In genomic region chr19:4396949-4397783, GRCh38 we compare ENCODE assay signal across 11 cellular contexts. TPM values are rescaled to one million over a fixed set of nuclear protein-coding genes. Genes with fewer than 3 reads are reported as not detected.
DNase-seq lines count a peak whose midpoint lies in the region; ATAC-seq and TF ChIP-seq lines count a peak whose summit lies in the region.
"Had no signal": no experiment of that assay in that cellular context is flagged by ENCODE, and none has a peak within 500 bp of the region (broad histone marks: within the 10 kb centered on the region; RNA-seq: fewer than 3 reads in every experiment).

No MANE protein-coding gene starts in this region.

- H3K9me3 Mint-ChIP-seq in activated naive CD4-positive, alpha-beta T cell treated with anti-CD3 and anti-CD28 coated beads, Interleukin-2, amount 50 U/mL, for 72 hours: no peaks in the 10 kb centered on the region
- H3K9me3 Mint-ChIP-seq: immature natural killer cell had no signal

- H3K9me1 ChIP-seq in IMR-90 (ENCODE audit: insufficient read depth, low read length): peaks cover 18% of the 10 kb centered on the region

- H3K79me1 ChIP-seq in IMR-90 (ENCODE audit: low read depth in 1 of 2, low read length in 2 of 2): peaks cover 4 to 72% of the 10 kb centered on the region in 2 experiments; a peak in 3 of 4 replicates

- no peak overlapping the region for H2BK5ac ChIP-seq in IMR-90 (ENCODE audit: low read depth, low read length, poor library complexity, severe bottlenecking)

- H2AK9ac ChIP-seq in IMR-90 (replicated peaks; ENCODE audit: low read depth, low read length, poor library complexity): no peak overlapping the region

- intact Hi-C loops in IMR-90 (cut with micrococcal nuclease): no loop called here
- intact Hi-C loops in gastrocnemius medialis (cut with DNase I; ENCODE audit: low total_unique reads): no loop called here

- ATAC-seq in IMR-90 (ENCODE audit: low read depth) (no peak), gastrocnemius medialis (no peak), GM18505 (IDR thresholded peaks at IDR 0.05; ENCODE audit: unreplicated experiment) (no peak)
- ATAC-seq in activated naive CD4-positive, alpha-beta T cell treated with anti-CD3 and anti-CD28 coated beads, Interleukin-2, amount 50 U/mL, for 72 hours: no peak

- dilution Hi-C loops in IMR-90 (cut with HindIII; ENCODE audit: low sequenced_read_pairs, unreplicated experiment): no loop called here

- no peak overlapping the region for H3K18ac ChIP-seq in IMR-90 (ENCODE audit: low read depth, low read length)

- H3K9ac ChIP-seq in IMR-90 (ENCODE audit: low read depth, low read length): 0 out of 2 replicates have a peak overlapping the region, but pooled peaks have one; percentile 1

- H3K9me3 ChIP-seq in IMR-90 (ENCODE audit: control insufficient read depth, insufficient read depth, low read length): no peaks in the 10 kb centered on the region
- no peaks in the 10 kb centered on the region for H3K9me3 ChIP-seq in gastrocnemius medialis
- H3K9me3 ChIP-seq: transverse colon had no signal

- H3K56ac ChIP-seq in IMR-90 (ENCODE audit: extremely low read depth, insufficient read depth, low read length): no peak overlapping the region

- peaks cover 71% of the 10 kb centered on the region for H4K20me1 ChIP-seq in IMR-90 (ENCODE audit: insufficient read depth, low read length)

- BruUV-seq in IMR-90 (replicated peaks; lab: Mats Ljungman, UMichigan): no TSS peak

- H2BK120ac ChIP-seq in IMR-90 (ENCODE audit: low read depth, low read length): no peak overlapping the region

- H3K27me3 ChIP-seq in IMR-90 (ENCODE audit: control insufficient read depth, insufficient read depth, low read length): no peaks in the 10 kb centered on the region
- H3K27me3 ChIP-seq in gastrocnemius medialis: no peaks in the 10 kb centered on the region
- H3K27me3 ChIP-seq: transverse colon had no signal

- H4K8ac ChIP-seq in IMR-90 (ENCODE audit: low read depth in 2 of 2, low read length in 2 of 2): no peak overlapping the region

- peaks cover 16 to 30% of the 10 kb centered on the region in 2 donors for H3K36me3 Mint-ChIP-seq in activated naive CD4-positive, alpha-beta T cell treated with anti-CD3 and anti-CD28 coated beads, Interleukin-2, amount 50 U/mL, for 72 hours
- H3K36me3 Mint-ChIP-seq: immature natural killer cell had no signal

- DNase-seq in IMR-90 (no peak), fibroblast of the aortic adventitia (ENCODE audit: low read depth) (no peak), gastrocnemius medialis (peak in 1 of 2 donors; percentile 21), DMS114 treated with DMSO at 0.1 percent for 48 hours (lab: John Stamatoyannopoulos, UW; ENCODE audit: unreplicated experiment) (no peak)
- no peak for DNase-seq in activated naive CD4-positive, alpha-beta T cell treated with anti-CD3 and anti-CD28 coated beads, Interleukin-2, amount 50 U/mL, for 72 hours (ENCODE audit: low spot score in 2 of 2)
- DNase-seq: activated CD8-positive, alpha-beta memory T cell treated with anti-CD3 and anti-CD28 coated beads for 24 hours; anterior cingulate cortex; immature natural killer cell; NCI-H1694; transverse colon had no signal

- no peak overlapping the region for H2AK5ac ChIP-seq in IMR-90 (ENCODE audit: low read depth, low read length)

- H3K27ac Mint-ChIP-seq in activated naive CD4-positive, alpha-beta T cell treated with anti-CD3 and anti-CD28 coated beads, Interleukin-2, amount 50 U/mL, for 72 hours: no peak overlapping the region

- H3K27ac ChIP-seq in IMR-90 (ENCODE audit: insufficient read depth, low read length) (0 out of 2 replicates have a peak overlapping the region, but pooled peaks have one; percentile 14), gastrocnemius medialis (peak overlapping the region; percentile 60 to 98 (median 65))
- H3K27ac ChIP-seq: transverse colon had no signal

- H4K91ac ChIP-seq in IMR-90 (ENCODE audit: insufficient read depth, low read depth, low read length): no peak overlapping the region

- H3K36me3 ChIP-seq in IMR-90 (ENCODE audit: control insufficient read depth, insufficient read depth, low read length): peaks cover 7% of the 10 kb centered on the region; the same call in 1 of the 2 replicates
- H3K36me3 ChIP-seq in gastrocnemius medialis: peaks cover 0 to 7% of the 10 kb centered on the region in 2 donors
- H3K36me3 ChIP-seq: transverse colon had no signal

- H3K4me1 ChIP-seq in IMR-90 (ENCODE audit: control insufficient read depth, insufficient read depth, low read length) (peaks cover 22% of the 10 kb centered on the region), gastrocnemius medialis (peaks cover 45 to 47% of the 10 kb centered on the region in 2 donors)

- peak overlapping the region; percentile 36; the same call in 1 of the 2 replicates for H3K4me2 ChIP-seq in IMR-90 (ENCODE audit: low read depth, low read length)

- H2AFZ ChIP-seq in IMR-90 (replicated peaks; ENCODE audit: low read length, poor library complexity): no peak overlapping the region

- in situ Hi-C loops in IMR-90 (cut with MboI; ENCODE audit: low sequenced_read_pairs) (no loop called here), gastrocnemius medialis (cut with MboI; ENCODE audit: low sequenced_read_pairs in 4 of 4) (no loop called here)

- no peak overlapping the region for H2BK15ac ChIP-seq in IMR-90 (ENCODE audit: low read depth, low read length)

- TF ChIP-seq RAD21 in IMR-90 (IDR thresholded peaks at IDR 0.05; ENCODE audit: low read length): no peak

- TF ChIP-seq CTCF in IMR-90 (conservative IDR thresholded peaks at IDR 0.05; ENCODE audit: low read depth, low read length) (no peak), fibroblast of the aortic adventitia (IDR thresholded peaks at IDR 0.05; ENCODE audit: insufficient read depth, low read length) (no peak), gastrocnemius medialis (IDR thresholded peaks at IDR 0.05 in 4 of 5, conservative IDR thresholded peaks at IDR 0.05 in 1 of 5) (no peak)

- no peak overlapping the region for H3K4me3 ChIP-seq in IMR-90 (ENCODE audit: insufficient read depth, low read depth, low read length)
- H3K4me3 ChIP-seq in fibroblast of the aortic adventitia (ENCODE audit: low read depth, low read length): peak overlapping the region; percentile 22
- H3K4me3 ChIP-seq in gastrocnemius medialis: no peak overlapping the region
- H3K4me3 ChIP-seq: transverse colon had no signal

- H4K5ac ChIP-seq in IMR-90 (ENCODE audit: low read depth, low read length): no peak overlapping the region

- no peak overlapping the region for H2BK20ac ChIP-seq in IMR-90 (ENCODE audit: low read depth, low read length)

- peak overlapping the region; percentile 87; the same call in 1 of the 2 replicates for H3K23ac ChIP-seq in IMR-90 (ENCODE audit: low read depth, low read length)

- no peak overlapping the region for H3K4ac ChIP-seq in IMR-90 (ENCODE audit: low read depth, low read length)

- 63% methylated on average over 5 of the region's 15 CpGs; no CpG with 5 or more reads in 1 of the 2 experiments for WGBS in IMR-90 (ENCODE audit: extremely low coverage in 2 of 2, insufficient read length in 1 of 2), 2 experiments

- POLR2A ChIA-PET in IMR-90 (lab: Charles Lee; ENCODE audit: unreplicated experiment): no interaction called here

- peak overlapping the region; percentile 10; the same call in 1 of the 2 replicates for H3K14ac ChIP-seq in IMR-90 (replicated peaks; ENCODE audit: low read depth, low read length)

- CTCF ChIA-PET in IMR-90 (lab: Yijun Ruan, JAX): interaction anchor here (0.6 to 0.8 kb wide), 2 partner anchors 131 to 133 kb away, joined by 3 to 4 read pairs; no protein-coding TSS in a partner anchor

- TF ChIP-seq POLR2A in IMR-90 (IDR thresholded peaks at IDR 0.05; ENCODE audit: low read depth, low read length) (no peak), gastrocnemius medialis (IDR thresholded peaks at IDR 0.05) (no peak), GM18505 (IDR thresholded peaks at IDR 0.05; ENCODE audit: borderline replicate concordance, extremely low read depth, insufficient read depth, insufficient read length) (no peak)

TF ChIP-seq in IMR-90, 13 proteins besides CTCF, POLR2A, EP300 and RAD21 (continues in another document):
- no peak for TF ChIP-seq NFE2L2 (IDR thresholded peaks at IDR 0.05; ENCODE audit: low read depth, low read length)

RNA-seq across cellular contexts. Expression of gene SH3GL1, which starts 3.2 kb away (rescaled TPM):
- total RNA-seq in IMR-90 (2012; rRNA removed): 28.1 and 32.2 TPM in 2 replicates
- polyA plus RNA-seq in IMR-90 (2012; rRNA removed): 138 and 161 TPM in 2 replicates
- 103 and 170 TPM in 2 replicates for polyA plus RNA-seq in IMR-90 (2012; cell fraction: cytosol; rRNA removed)
- polyA plus RNA-seq in IMR-90 (2012; cell fraction: nucleus; rRNA removed; ENCODE audit: low replicate concordance): 93.0 and 160 TPM in 2 replicates
- total RNA-seq in fibroblast of the aortic adventitia (ENCODE audit: low replicate concordance): 49.1 and 97.2 TPM in 2 replicates
- 10 to 100 TPM; 11.6 to 19.4 (median 15.8) TPM for total RNA-seq in gastrocnemius medialis
- total RNA-seq in activated naive CD4-positive, alpha-beta T cell treated with anti-CD3 and anti-CD28 coated beads, Interleukin-2, amount 50 U/mL, for 72 hours: 10 to 100 TPM; 40.9 to 53.4 TPM

RNA-seq across cellular contexts. Expression of gene CHAF1A, which starts 5.3 kb away (rescaled TPM):
- 11.4 and 12.4 TPM in 2 replicates for total RNA-seq in IMR-90 (2012; rRNA removed)
- 22.9 and 26.7 TPM in 2 replicates for polyA plus RNA-seq in IMR-90 (2012; rRNA removed)
- 16.1 and 20.9 TPM in 2 replicates for polyA plus RNA-seq in IMR-90 (2012; cell fraction: cytosol; rRNA removed)
- polyA plus RNA-seq in IMR-90 (2012; cell fraction: nucleus; rRNA removed; ENCODE audit: low replicate concordance): 18.2 and 45.9 TPM in 2 replicates
- total RNA-seq in fibroblast of the aortic adventitia (ENCODE audit: low replicate concordance): 8.6 and 25.8 TPM in 2 replicates
- 10 to 100 TPM in 2 of 4 donors, 1 to 10 TPM in 2; 7.3 to 15.8 (median 9.7) TPM for total RNA-seq in gastrocnemius medialis
- 10 to 100 TPM; 67.1 to 93.6 TPM for total RNA-seq in activated naive CD4-positive, alpha-beta T cell treated with anti-CD3 and anti-CD28 coated beads, Interleukin-2, amount 50 U/mL, for 72 hours

RNA-seq across cellular contexts. Expression of gene MPND, which starts 53.8 kb away (rescaled TPM):
- 2.3 and 3.3 TPM in 2 replicates for total RNA-seq in IMR-90 (2012; rRNA removed)
- polyA plus RNA-seq in IMR-90 (2012; rRNA removed): 8.1 and 9.8 TPM in 2 replicates
- 12.5 and 13.1 TPM in 2 replicates for polyA plus RNA-seq in IMR-90 (2012; cell fraction: cytosol; rRNA removed)
- 4.6 and 9.8 TPM in 2 replicates for polyA plus RNA-seq in IMR-90 (2012; cell fraction: nucleus; rRNA removed; ENCODE audit: low replicate concordance)
- 5.4 and 13.2 TPM in 2 replicates for total RNA-seq in fibroblast of the aortic adventitia (ENCODE audit: low replicate concordance)
- total RNA-seq in gastrocnemius medialis: 1 to 10 TPM; 2.7 to 3.1 (median 3.0) TPM
- 10 to 100 TPM; 18.4 to 22.0 TPM for total RNA-seq in activated naive CD4-positive, alpha-beta T cell treated with anti-CD3 and anti-CD28 coated beads, Interleukin-2, amount 50 U/mL, for 72 hours

RNA-seq across cellular contexts. Expression of gene STAP2, which starts 58.5 kb away (rescaled TPM):
- 1.3 and 1.4 TPM in 2 replicates for total RNA-seq in IMR-90 (2012; rRNA removed)
- 3.2 and 3.4 TPM in 2 replicates for polyA plus RNA-seq in IMR-90 (2012; rRNA removed)
- polyA plus RNA-seq in IMR-90 (2012; cell fraction: cytosol; rRNA removed): 7.1 and 7.7 TPM in 2 replicates
- polyA plus RNA-seq in IMR-90 (2012; cell fraction: nucleus; rRNA removed; ENCODE audit: low replicate concordance): 10.0 and 17.1 TPM in 2 replicates
- 1.2 and 7.5 TPM in 2 replicates for total RNA-seq in fibroblast of the aortic adventitia (ENCODE audit: low replicate concordance)
- 1 to 10 TPM in 2 of 4 donors, under 1 TPM in 1, not detected in 1; 0.94 to 2.1 (median 1.3) TPM for total RNA-seq in gastrocnemius medialis
- 10 to 100 TPM; 17.4 to 22.3 TPM for total RNA-seq in activated naive CD4-positive, alpha-beta T cell treated with anti-CD3 and anti-CD28 coated beads, Interleukin-2, amount 50 U/mL, for 72 hours
